17 cellular contexts compared by ENCODE assay signal in the genomic region with DNA sequence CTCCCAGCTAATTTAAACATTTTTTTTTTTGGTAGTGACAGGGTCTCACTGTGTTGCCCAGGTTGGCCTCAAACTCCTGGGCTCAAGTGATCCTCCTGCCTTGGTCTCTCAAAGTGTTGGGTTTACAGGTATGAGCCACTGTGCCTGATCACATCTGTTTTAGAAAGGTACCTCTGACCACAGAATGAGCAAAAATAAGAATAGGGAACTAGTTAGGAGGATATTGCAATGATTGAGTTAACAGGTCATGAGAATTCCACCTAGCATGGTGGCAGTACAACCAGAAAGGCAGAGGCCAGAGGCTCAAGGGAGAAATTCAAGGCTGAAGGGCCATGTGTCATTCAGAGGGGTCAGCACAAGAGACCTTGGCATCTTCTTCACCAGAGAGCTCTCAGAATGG.
"Had no signal": no experiment of that assay in that cellular context is flagged by ENCODE, and none has a peak within 500 bp of the region (broad histone marks: within the 10 kb centered on the region; RNA-seq: fewer than 3 reads in every experiment).

No MANE protein-coding gene starts in this region.

- H3K27me3 ChIP-seq: foreskin keratinocyte, pancreas had no signal

- ATAC-seq: activated CD4-positive, CD25-positive, alpha-beta regulatory T cell treated with anti-CD3 and anti-CD28 coated beads, Interleukin-2, amount 50 U/mL, for 24 hours; foreskin keratinocyte; left colon; mucosa of descending colon; pancreas had no signal

- H3K4me3 Mint-ChIP-seq: activated T-helper 1 cell treated with anti-CD3 and anti-CD28 coated beads, Interleukin-12 subunit alpha, Interleukin-12 subunit beta, Interleukin-2, Interleukin-4 antibody, amounts not matched to agents 30 ng/mL and 10 ng/mL and 1 ng/mL, durations not matched to agents 14 hours and 24 hours and 36 hours; brain had no signal

- H3K27me3 Mint-ChIP-seq: activated naive CD8-positive, alpha-beta T cell treated with anti-CD3 and anti-CD28 coated beads, Interleukin-2, amount 10 ng/mL, durations not matched to agents 7 days and 5 days; brain had no signal

- H3K9me3 ChIP-seq: mucosa of descending colon, pancreas had no signal

- H3K36me3 Mint-ChIP-seq: activated naive CD8-positive, alpha-beta T cell treated with anti-CD3 and anti-CD28 coated beads, Interleukin-2, amount 10 ng/mL, durations not matched to agents 7 days and 5 days had no signal

- H3K4me3 ChIP-seq: mucosa of descending colon, pancreas had no signal

- H3K27ac ChIP-seq: foreskin keratinocyte had no signal

- H3K9me3 Mint-ChIP-seq: activated naive CD8-positive, alpha-beta T cell treated with anti-CD3 and anti-CD28 coated beads, Interleukin-2, amount 10 ng/mL, durations not matched to agents 7 days and 5 days; activated T-helper 1 cell treated with anti-CD3 and anti-CD28 coated beads, Interleukin-12 subunit alpha, Interleukin-12 subunit beta, Interleukin-2, Interleukin-4 antibody, amounts not matched to agents 30 ng/mL and 10 ng/mL and 1 ng/mL, durations not matched to agents 14 hours and 24 hours and 36 hours; brain; naive thymus-derived CD4-positive, alpha-beta T cell had no signal

- DNase-seq: activated CD4-positive, alpha-beta T cell treated with anti-CD3 and anti-CD28 coated beads, Interleukin-2, amount 50 U/mL, for 1 hour; activated naive CD4-positive, alpha-beta T cell; activated naive CD8-positive, alpha-beta T cell treated with anti-CD3 and anti-CD28 coated beads, Interleukin-2, amount 10 ng/mL, durations not matched to agents 7 days and 5 days; cerebellar nuclear complex; effector memory CD4-positive, alpha-beta T cell; foreskin keratinocyte; head of caudate nucleus; left colon; mucosa of descending colon; naive thymus-derived CD4-positive, alpha-beta T cell; pancreas; stimulated activated CD4-positive, alpha-beta T cell treated with anti-CD3 and anti-CD28 coated beads, Interleukin-12 subunit alpha, Interleukin-12 subunit beta, amount 100 ng/mL, for 4 hours; stimulated activated CD4-positive, alpha-beta T cell treated with anti-CD3 and anti-CD28 coated beads, Interleukin-2, amount 100 ng/mL, for 24 hours; T1000 had no signal
